8 cellular contexts compared by ENCODE assay signal in genomic region chr17:44348234-44348987, GRCh38. TPM values are rescaled to one million over a fixed set of nuclear protein-coding genes. Genes with fewer than 3 reads are reported as not detected.
DNase-seq lines count a peak whose midpoint lies in the region; ATAC-seq and TF ChIP-seq lines count a peak whose summit lies in the region.

No MANE protein-coding gene starts in this region.

- H3K27ac ChIP-seq in RWPE1 = peak overlapping the region; percentile 92
- H3K27ac ChIP-seq in SJCRH30 = no peak overlapping the region

- POLR2A ChIA-PET in RWPE1 (lab: Yijun Ruan, JAX; ENCODE audit: low non-redundant PET) = interaction anchor here (0.5 kb wide), 1 partner anchor 16 kb away, joined by 5 read pairs; no protein-coding TSS in a partner anchor

- CTCF ChIA-PET in RWPE1 (lab: Yijun Ruan, JAX) = interaction anchor here (0.5 to 1.0 kb wide), 2 partner anchors 18 to 126 kb away, joined by 3 to 5 read pairs; no protein-coding TSS in a partner anchor

- no peak for TF ChIP-seq CTCF in RWPE1 (conservative IDR thresholded peaks at IDR 0.05; ENCODE audit: low read depth)

- no peak overlapping the region for H3K4me3 ChIP-seq in SJCRH30

- H3K27me3 ChIP-seq in SJCRH30 = no peaks in the 10 kb centered on the region

- no peaks in the 10 kb centered on the region for H3K9me3 ChIP-seq in SJCRH30 (replicated peaks)

- DNase-seq in RWPE1 (ENCODE audit: low spot score) (peak; percentile 76), left lobe of liver (ENCODE audit: low spot score) (peak; percentile 46), SJCRH30 (no peak), NCI-H524 (lab: John Stamatoyannopoulos, UW) (no peak), DMS 273 treated with DMSO at 0.1 percent for 48 hours (lab: John Stamatoyannopoulos, UW) (no peak)
- DNase-seq in activated CD8-positive, alpha-beta memory T cell treated with anti-CD3 and anti-CD28 coated beads, Interleukin-2, amount 50 U/mL, for 4 hours = no peak

- 0 out of 2 replicates have a peak, but pooled peaks cover 3% of the 10 kb centered on the region for H3K36me3 ChIP-seq in SJCRH30

- ATAC-seq in GM18867 (IDR thresholded peaks at IDR 0.05; ENCODE audit: unreplicated experiment) = peak; percentile 33
- peak; percentile 35 for ATAC-seq in HG02852 (IDR thresholded peaks at IDR 0.05; ENCODE audit: unreplicated experiment)
- no peak for ATAC-seq in left lobe of liver

- no peaks in the 10 kb centered on the region for H3K4me1 ChIP-seq in SJCRH30

RNA-seq across cellular contexts. Expression of gene GRN, which starts 3.3 kb away (rescaled TPM):
- total RNA-seq in left lobe of liver = 111 TPM
- total RNA-seq in SJCRH30 (2014; rRNA removed; shearing (Covaris generic)) = 74.4 and 77.2 TPM in 2 replicates

RNA-seq across cellular contexts. Expression of gene FAM171A2, which starts 15.2 kb away (rescaled TPM):
- 0.20 TPM for total RNA-seq in left lobe of liver
- 11.8 and 13.7 TPM in 2 replicates for total RNA-seq in SJCRH30 (2014; rRNA removed; shearing (Covaris generic))

RNA-seq across cellular contexts. Expression of gene SLC25A39, which starts 23.8 kb away (rescaled TPM):
- 78.6 TPM for total RNA-seq in left lobe of liver
- total RNA-seq in SJCRH30 (2014; rRNA removed; shearing (Covaris generic)) = 86.9 and 87.2 TPM in 2 replicates

RNA-seq across cellular contexts. Expression of gene RUNDC3A, which starts 40.0 kb away (rescaled TPM):
- total RNA-seq in left lobe of liver = not detected
- 0.14 TPM in 1 of 2 replicates, not detected in the other for total RNA-seq in SJCRH30 (2014; rRNA removed; shearing (Covaris generic))

RNA-seq across cellular contexts. Expression of gene ITGA2B, which starts 41.0 kb away (rescaled TPM):
- total RNA-seq in left lobe of liver = 1.1 TPM
- total RNA-seq in SJCRH30 (2014; rRNA removed; shearing (Covaris generic)) = 0.38 and 0.67 TPM in 2 replicates

Comparison
In these comparisons a context has a peak if more than half of its experiments do, and no peak if none do; other contexts are left out.
1. DNase-seq: peak in RWPE1 (single experiment) and left lobe of liver (single experiment); none in SJCRH30 (0 of 2), NCI-H524 (0 of 2), DMS 273 treated with DMSO at 0.1 percent for 48 hours (single experiment) and activated CD8-positive, alpha-beta memory T cell treated with anti-CD3 and anti-CD28 coated beads, Interleukin-2, amount 50 U/mL, for 4 hours (single experiment).
2. RNA of gene FAM171A2, which starts 15.2 kb away (total RNA-seq): 11.8 to 13.7 TPM in SJCRH30; 0.20 TPM in left lobe of liver (single experiment); every median in the first group is over 10 times any median in the second.